Comparison of ENCODE assay signal across 1 cellular context in genomic region chr5:32444191-32444945, GRCh38.
TF ChIP-seq lines count a peak whose summit lies in the region.

Gene ZFR (minus strand): TSS chr5:32444740. CDS start chr5:32444658, 82 bp downstream.

TF ChIP-seq in HepG2, 621 proteins besides CTCF, POLR2A, EP300 and RAD21 (continued from another document and continues in another):
- TF ChIP-seq DRAP1 (CRISPR knock-in tag; IDR thresholded peaks at IDR 0.05) (no peak), MED1 (CRISPR knock-in tag; IDR thresholded peaks at IDR 0.05) (peak; percentile 53; the same call in 1 of the 2 replicates), ARID2 (CRISPR knock-in tag; IDR thresholded peaks at IDR 0.05; ENCODE audit: borderline replicate concordance) (peak; percentile 85; the same call in 1 of the 2 replicates), ZNF281 (CRISPR knock-in tag; IDR thresholded peaks at IDR 0.05; ENCODE audit: borderline replicate concordance) (peak; percentile 57; the same call in 1 of the 2 replicates), THAP8 (CRISPR knock-in tag; IDR thresholded peaks at IDR 0.05; ENCODE audit: borderline replicate concordance) (0 out of 2 replicates have a peak, but pooled peaks have one; percentile 30), XBP1 (CRISPR knock-in tag; IDR thresholded peaks at IDR 0.05) (no peak; the same call in 1 of the 2 replicates), ZIK1 (CRISPR knock-in tag; IDR thresholded peaks at IDR 0.05; ENCODE audit: borderline replicate concordance, low read depth) (peak; percentile 95; the same call in 1 of the 2 replicates), ZNF263 (CRISPR knock-in tag; IDR thresholded peaks at IDR 0.05) (peak; percentile 66; the same call in 1 of the 2 replicates), CENPT (CRISPR knock-in tag; IDR thresholded peaks at IDR 0.05; ENCODE audit: low read depth) (0 out of 2 replicates have a peak, but pooled peaks have one; percentile 22), KLF6 (CRISPR knock-in tag; IDR thresholded peaks at IDR 0.05) (peak; percentile 83), ZNF597 (CRISPR knock-in tag; IDR thresholded peaks at IDR 0.05) (no peak), SP2 (CRISPR knock-in tag; IDR thresholded peaks at IDR 0.05) (peak; percentile 42; the same call in 1 of the 2 replicates), ZNF333 (CRISPR knock-in tag; IDR thresholded peaks at IDR 0.05; ENCODE audit: borderline replicate concordance) (no peak), ZNF766 (CRISPR knock-in tag; IDR thresholded peaks at IDR 0.05; ENCODE audit: borderline replicate concordance) (peak; percentile 82), THAP11 (CRISPR knock-in tag; IDR thresholded peaks at IDR 0.05) (peak; percentile 100), ZNF574 (CRISPR knock-in tag; IDR thresholded peaks at IDR 0.05) (peak; percentile 86), ZNF318 (CRISPR knock-in tag; IDR thresholded peaks at IDR 0.05) (no peak), KMT2B (CRISPR knock-in tag; IDR thresholded peaks at IDR 0.05) (no peak; the same call in 1 of the 2 replicates), ZNF768 (CRISPR knock-in tag; IDR thresholded peaks at IDR 0.05) (peak; percentile 27; the same call in 1 of the 2 replicates), ZNF552 (CRISPR knock-in tag; IDR thresholded peaks at IDR 0.05; ENCODE audit: borderline replicate concordance) (peak; percentile 54; the same call in 1 of the 2 replicates), ZBTB33 (CRISPR knock-in tag; IDR thresholded peaks at IDR 0.05) (0 out of 2 replicates have a peak, but pooled peaks have one; percentile 12), ZNF10 (CRISPR knock-in tag; IDR thresholded peaks at IDR 0.05; ENCODE audit: borderline replicate concordance, low read depth) (no peak), TMF1 (CRISPR knock-in tag; IDR thresholded peaks at IDR 0.05; ENCODE audit: low read depth) (peak; percentile 97), PBX2 (CRISPR knock-in tag; IDR thresholded peaks at IDR 0.05) (0 out of 2 replicates have a peak, but pooled peaks have one; percentile 24), IRF2 (CRISPR knock-in tag; IDR thresholded peaks at IDR 0.05) (peak; percentile 77; the same call in 1 of the 2 replicates), ZFP91 (CRISPR knock-in tag; IDR thresholded peaks at IDR 0.05; ENCODE audit: borderline replicate concordance) (peak; percentile 85; the same call in 1 of the 2 replicates), HNF1B (CRISPR knock-in tag; IDR thresholded peaks at IDR 0.05) (0 out of 2 replicates have a peak, but pooled peaks have one; percentile 7), ZFP1 (CRISPR knock-in tag; IDR thresholded peaks at IDR 0.05) (no peak), ZFAT (CRISPR knock-in tag; conservative IDR thresholded peaks at IDR 0.05) (0 out of 2 replicates have a peak, but pooled peaks have one; percentile 31)
